In genomic region chr1:245276426-245276825, GRCh38 we compare ENCODE assay signal across 20 cellular contexts.
DNase-seq lines count a peak whose midpoint lies in the region; ATAC-seq and TF ChIP-seq lines count a peak whose summit lies in the region.
"Had no signal": no experiment of that assay in that cellular context is flagged by ENCODE, and none has a peak within 500 bp of the region (broad histone marks: within the 10 kb centered on the region; RNA-seq: fewer than 3 reads in every experiment).

No MANE protein-coding gene starts in this region.

- H3K9ac ChIP-seq in Loucy (ENCODE audit: low read depth, low read length, poor library complexity, severe bottlenecking): no peak overlapping the region
- H3K9ac ChIP-seq: GM23248 had no signal

- no peak for TF ChIP-seq CTCF in GM23338 (conservative IDR thresholded peaks at IDR 0.05; ENCODE audit: low read depth in 2 of 2)
- no peak for TF ChIP-seq CTCF in Loucy (conservative IDR thresholded peaks at IDR 0.05; ENCODE audit: low read length)
- no peak for TF ChIP-seq CTCF in mucosa of descending colon (IDR thresholded peaks at IDR 0.05)

- H3K27me3 Mint-ChIP-seq in GM23338 (ENCODE audit: insufficient read depth, low read depth, poor library complexity): peaks cover 12% of the 10 kb centered on the region
- H3K27me3 Mint-ChIP-seq in naive thymus-derived CD8-positive, alpha-beta T cell: peaks cover 5 to 30% (median 15%) of the 10 kb centered on the region in 5 donors

- H4K20me1 ChIP-seq in GM23338 (replicated peaks; ENCODE audit: insufficient read depth) (no peaks in the 10 kb centered on the region), Loucy (ENCODE audit: insufficient read depth, low read length, poor library complexity, severe bottlenecking) (no peaks in the 10 kb centered on the region)

- H3K79me2 ChIP-seq in GM23338 (replicated peaks; ENCODE audit: insufficient read depth): no peaks in the 10 kb centered on the region
- no peaks in the 10 kb centered on the region for H3K79me2 ChIP-seq in Loucy (ENCODE audit: insufficient read depth, low read length)

- DNase-seq in GM23338 (ENCODE audit: low spot score) (no peak), ecto neural progenitor cell (ENCODE audit: low spot score) (peak; percentile 14), mucosa of descending colon (no peak), NCI-H748 (lab: John Stamatoyannopoulos, UW; ENCODE audit: unreplicated experiment) (no peak)
- no peak for DNase-seq in naive thymus-derived CD8-positive, alpha-beta T cell
- DNase-seq: ACHN, AML-193, DND-41, GM23248, HCEC 1CT, NCI-H1694 treated with DMSO at 0.1 percent for 48 hours, NCI-H345, NCI-H524 treated with DMSO at 0.1 percent for 48 hours, Peyer's patch, T-helper 1 cell had no signal

- H3K36me3 Mint-ChIP-seq in GM23338 (ENCODE audit: low read depth): no peaks in the 10 kb centered on the region
- H3K36me3 Mint-ChIP-seq in naive thymus-derived CD8-positive, alpha-beta T cell: no peaks in the 10 kb centered on the region
- H3K36me3 Mint-ChIP-seq: IgD-negative memory B cell had no signal

- H3K27ac ChIP-seq in GM23338 (ENCODE audit: low read depth): no peak overlapping the region
- H3K27ac ChIP-seq: C4-2B, GM23248, Peyer's patch, SK-N-MC had no signal

- H3K4me3 ChIP-seq in GM23338 (no peak overlapping the region), Loucy (ENCODE audit: low read length, poor library complexity, severe bottlenecking) (no peak overlapping the region), mucosa of descending colon (no peak overlapping the region)
- H3K4me3 ChIP-seq: GM23248, Peyer's patch, SK-N-MC had no signal

- H3K9me3 ChIP-seq in Loucy (ENCODE audit: insufficient read depth, low read depth, low read length) (no peaks in the 10 kb centered on the region), mucosa of descending colon (no peaks in the 10 kb centered on the region)
- H3K9me3 ChIP-seq: Peyer's patch had no signal

- intact Hi-C loops in mucosa of descending colon (cut with DNase I, micrococcal nuclease): no loop called here

- H3K9me3 Mint-ChIP-seq in GM23338: no peaks in the 10 kb centered on the region
- peaks cover 0 to 8% (median 1%) of the 10 kb centered on the region in 9 donors for H3K9me3 Mint-ChIP-seq in naive thymus-derived CD8-positive, alpha-beta T cell

- H3K27ac Mint-ChIP-seq in GM23338: no peak overlapping the region
- peak overlapping the region in 1 of 10 donors; percentile 3 for H3K27ac Mint-ChIP-seq in naive thymus-derived CD8-positive, alpha-beta T cell
- H3K27ac Mint-ChIP-seq: IgD-negative memory B cell had no signal

- H3F3A ChIP-seq in GM23338 (replicated peaks; ENCODE audit: low read depth) (no peaks in the 10 kb centered on the region), Loucy (ENCODE audit: low read depth) (no peaks in the 10 kb centered on the region)

- H3K9me2 ChIP-seq in GM23338 (ENCODE audit: insufficient read depth) (no peaks in the 10 kb centered on the region), Loucy (replicated peaks; ENCODE audit: low read depth, low read length) (no peaks in the 10 kb centered on the region)

- no peak for ATAC-seq in GM23338
- peak; percentile 26 for ATAC-seq in mucosa of descending colon
- no peak for ATAC-seq in naive thymus-derived CD8-positive, alpha-beta T cell
- ATAC-seq in GM19035 (IDR thresholded peaks at IDR 0.05; ENCODE audit: unreplicated experiment): no peak

- H3K4me1 ChIP-seq in GM23338 (ENCODE audit: insufficient read depth) (peaks cover 4% of the 10 kb centered on the region; the same call in 1 of the 2 replicates), Loucy (ENCODE audit: insufficient read depth, low read length, poor library complexity, severe bottlenecking) (no peaks in the 10 kb centered on the region), mucosa of descending colon (ENCODE audit: low read depth) (no peaks in the 10 kb centered on the region)
- H3K4me1 ChIP-seq: Peyer's patch had no signal

- H3K36me3 ChIP-seq in GM23338 (ENCODE audit: insufficient read depth) (no peaks in the 10 kb centered on the region), Loucy (ENCODE audit: insufficient read depth, low read length) (no peaks in the 10 kb centered on the region), mucosa of descending colon (ENCODE audit: low read depth) (no peaks in the 10 kb centered on the region)
- H3K36me3 ChIP-seq: Peyer's patch had no signal

- no peak overlapping the region for H3K4me3 Mint-ChIP-seq in GM23338
- H3K4me3 Mint-ChIP-seq in naive thymus-derived CD8-positive, alpha-beta T cell: no peak overlapping the region
- H3K4me3 Mint-ChIP-seq: IgD-negative memory B cell had no signal

- H3K4me2 ChIP-seq in GM23338 (no peak overlapping the region), Loucy (ENCODE audit: low read depth, low read length, poor library complexity, severe bottlenecking) (no peak overlapping the region)

- H3K4me1 Mint-ChIP-seq in GM23338: peaks cover 7% of the 10 kb centered on the region
- no peaks in the 10 kb centered on the region for H3K4me1 Mint-ChIP-seq in naive thymus-derived CD8-positive, alpha-beta T cell
- H3K4me1 Mint-ChIP-seq: IgD-negative memory B cell had no signal

- H3K27me3 ChIP-seq in GM23338 (ENCODE audit: insufficient read depth) (no peaks in the 10 kb centered on the region), Loucy (ENCODE audit: insufficient read depth, low read length, poor library complexity, severe bottlenecking) (no peaks in the 10 kb centered on the region)
- H3K27me3 ChIP-seq: Peyer's patch had no signal

- POLR2A ChIA-PET in naive thymus-derived CD8-positive, alpha-beta T cell (lab: Charles Lee): no interaction called here

- H2AFZ ChIP-seq in GM23338: peak overlapping the region; percentile 80
- H2AFZ ChIP-seq in Loucy (ENCODE audit: low read length): peak overlapping the region; percentile 48
- H2AFZ ChIP-seq: GM23248 had no signal

TF ChIP-seq in GM23338, 12 proteins besides CTCF, POLR2A, EP300 and RAD21 (continues in another document):
- TF ChIP-seq ZNF331 (CRISPR knock-in tag; IDR thresholded peaks at IDR 0.05; ENCODE audit: low read depth) (no peak), JUNB (IDR thresholded peaks at IDR 0.05; ENCODE audit: unreplicated experiment) (no peak), EZH2 (IDR thresholded peaks at IDR 0.05; ENCODE audit: low read depth, unreplicated experiment) (no peak), ETS1 (IDR thresholded peaks at IDR 0.05) (no peak), STAT1 (IDR thresholded peaks at IDR 0.05; ENCODE audit: unreplicated experiment) (no peak), NANOG (IDR thresholded peaks at IDR 0.05; ENCODE audit: borderline replicate concordance) (no peak), CREB1 (CRISPR knock-in tag; IDR thresholded peaks at IDR 0.05; ENCODE audit: low read depth) (no peak), ZNF114 (CRISPR knock-in tag; IDR thresholded peaks at IDR 0.05) (no peak), POLR2AphosphoS5 (IDR thresholded peaks at IDR 0.05; ENCODE audit: low read depth) (no peak), EZH2phosphoT487 (IDR thresholded peaks at IDR 0.05; ENCODE audit: unreplicated experiment) (no peak)
